ENCODE assay signal across 8 cellular contexts in the genomic region with DNA sequence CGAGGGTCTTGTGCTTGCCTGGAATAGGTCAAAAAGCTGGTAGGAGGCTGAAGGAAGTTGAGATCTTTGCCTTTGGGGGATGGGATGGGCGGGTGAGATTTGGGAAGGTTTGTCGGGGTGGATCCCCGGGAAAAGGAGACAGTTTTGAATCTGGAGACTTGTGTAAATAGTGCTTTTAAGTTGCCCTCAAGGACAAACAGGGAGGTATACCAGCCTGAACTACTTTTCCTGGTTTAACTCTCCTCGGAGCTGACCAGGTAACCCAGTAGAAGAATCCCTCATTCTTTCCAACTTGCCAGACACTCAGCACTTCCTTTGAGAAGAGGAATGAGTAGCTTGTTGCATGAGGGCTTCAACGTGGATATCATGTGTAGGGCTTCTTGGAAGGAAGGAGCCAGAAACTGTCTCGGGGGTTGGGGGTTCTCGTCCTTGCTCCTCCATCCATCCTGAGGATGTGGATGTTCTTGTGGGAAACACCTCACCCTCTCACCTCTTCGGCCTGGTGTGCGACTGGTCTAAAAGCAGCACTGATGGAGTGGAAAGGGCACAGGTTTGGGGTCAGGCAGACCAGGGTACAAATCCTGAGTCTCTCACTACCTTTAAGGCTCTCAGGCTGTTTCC. TPM values are rescaled to one million over a fixed set of nuclear protein-coding genes. Genes with fewer than 3 reads are reported as not detected.
A peak's percentile ranks its signal among the peaks of the same experiment; 100 is the strongest.
DNase-seq lines count a peak whose midpoint lies in the region; ATAC-seq and TF ChIP-seq lines count a peak whose summit lies in the region.

No MANE protein-coding gene starts in this region.

- H3K4me2 ChIP-seq in MM.1S (ENCODE audit: low read depth, low read length): no peak overlapping the region

- H4K20me1 ChIP-seq in MM.1S (ENCODE audit: insufficient read depth, low read length): no peaks in the 10 kb centered on the region

- H3K9me2 ChIP-seq in MM.1S (replicated peaks; ENCODE audit: insufficient read depth, low read length): no peaks in the 10 kb centered on the region

- TF ChIP-seq CTCF in fibroblast of the aortic adventitia (IDR thresholded peaks at IDR 0.05; ENCODE audit: insufficient read depth, low read length) (no peak), retinal pigment epithelial cell (conservative IDR thresholded peaks at IDR 0.05; ENCODE audit: low read depth, low read length) (no peak), Peyer's patch (IDR thresholded peaks at IDR 0.05) (no peak), MM.1S (IDR thresholded peaks at IDR 0.05; ENCODE audit: low read length) (no peak)

- H3K79me2 ChIP-seq in MM.1S (ENCODE audit: low read length): 0 out of 2 replicates have a peak, but pooled peaks cover 4% of the 10 kb centered on the region

- no peak for TF ChIP-seq POLR2A in Peyer's patch (IDR thresholded peaks at IDR 0.05)

- DNase-seq in EL (peak; percentile 25), SK-N-MC (ENCODE audit: low read depth, low spot score) (no peak), fibroblast of the aortic adventitia (ENCODE audit: low read depth) (peak; percentile 22), retinal pigment epithelial cell (ENCODE audit: low read depth) (no peak), Peyer's patch (no peak), DMS 273 treated with DMSO at 0.1 percent for 48 hours (lab: John Stamatoyannopoulos, UW) (no peak), MM.1S (no peak)

- H3K36me3 ChIP-seq in SK-N-MC (ENCODE audit: insufficient read depth, low read length) (peaks cover 4% of the 10 kb centered on the region; the same call in 1 of the 2 replicates), Peyer's patch (no peaks in the 10 kb centered on the region), MM.1S (replicated peaks; ENCODE audit: insufficient read depth, low read length) (no peaks in the 10 kb centered on the region)

- H3K9me3 ChIP-seq in SK-N-MC (ENCODE audit: low read depth, low read length) (no peaks in the 10 kb centered on the region), Peyer's patch (no peaks in the 10 kb centered on the region), MM.1S (replicated peaks; ENCODE audit: insufficient read depth, low read length) (no peaks in the 10 kb centered on the region)

- no peak overlapping the region for H2AFZ ChIP-seq in MM.1S (ENCODE audit: low read length)

- H3K27me3 ChIP-seq in Peyer's patch (no peaks in the 10 kb centered on the region), MM.1S (replicated peaks; ENCODE audit: insufficient read depth, low read length) (peaks cover 7% of the 10 kb centered on the region)

- H3K9ac ChIP-seq in SK-N-MC (ENCODE audit: insufficient read length) (no peak overlapping the region), MM.1S (ENCODE audit: low read length) (no peak overlapping the region)

- H3K4me3 ChIP-seq in SK-N-MC: peak overlapping the region; percentile 81
- peak overlapping the region; percentile 80 for H3K4me3 ChIP-seq in fibroblast of the aortic adventitia (ENCODE audit: low read depth, low read length)
- peak overlapping the region; percentile 68 for H3K4me3 ChIP-seq in retinal pigment epithelial cell (ENCODE audit: low read length)
- H3K4me3 ChIP-seq in Peyer's patch: no peak overlapping the region
- H3K4me3 ChIP-seq in MM.1S (ENCODE audit: low read length): no peak overlapping the region

- H3F3A ChIP-seq in MM.1S (ENCODE audit: insufficient read depth, low read length): no peaks in the 10 kb centered on the region

- H3K27ac ChIP-seq in SK-N-MC (no peak overlapping the region), Peyer's patch (no peak overlapping the region), MM.1S (ENCODE audit: low read length) (no peak overlapping the region)

- H3K4me1 ChIP-seq in Peyer's patch (peaks cover 0 to 19% (median 7%) of the 10 kb centered on the region in 4 donors), MM.1S (ENCODE audit: low read length) (no peaks in the 10 kb centered on the region)

- no peak for ATAC-seq in GM18502 (IDR thresholded peaks at IDR 0.05; ENCODE audit: poor library complexity, unreplicated experiment)

RNA-seq across cellular contexts. Expression of gene TEAD4, which starts 1.9 kb away (rescaled TPM):
- total RNA-seq in fibroblast of the aortic adventitia (ENCODE audit: low replicate concordance) (14.6 and 18.9 TPM in 2 replicates), Peyer's patch (1 to 10 TPM; 4.3 to 6.6 (median 5.1) TPM)

Comparison
In these comparisons a context has a peak if more than half of its experiments do, and no peak if none do; other contexts are left out.
1. DNase-seq: peak in EL (single experiment) and fibroblast of the aortic adventitia (single experiment); none in SK-N-MC (single experiment), retinal pigment epithelial cell (single experiment), Peyer's patch (0 of 3), DMS 273 treated with DMSO at 0.1 percent for 48 hours (single experiment) and MM.1S (single experiment).
2. H3K4me3 ChIP-seq: peak in SK-N-MC (single experiment), fibroblast of the aortic adventitia (single experiment) and retinal pigment epithelial cell (single experiment); none in Peyer's patch (0 of 4) and MM.1S (single experiment).